ENCODE assay signal across 21 cellular contexts in the genomic region with DNA sequence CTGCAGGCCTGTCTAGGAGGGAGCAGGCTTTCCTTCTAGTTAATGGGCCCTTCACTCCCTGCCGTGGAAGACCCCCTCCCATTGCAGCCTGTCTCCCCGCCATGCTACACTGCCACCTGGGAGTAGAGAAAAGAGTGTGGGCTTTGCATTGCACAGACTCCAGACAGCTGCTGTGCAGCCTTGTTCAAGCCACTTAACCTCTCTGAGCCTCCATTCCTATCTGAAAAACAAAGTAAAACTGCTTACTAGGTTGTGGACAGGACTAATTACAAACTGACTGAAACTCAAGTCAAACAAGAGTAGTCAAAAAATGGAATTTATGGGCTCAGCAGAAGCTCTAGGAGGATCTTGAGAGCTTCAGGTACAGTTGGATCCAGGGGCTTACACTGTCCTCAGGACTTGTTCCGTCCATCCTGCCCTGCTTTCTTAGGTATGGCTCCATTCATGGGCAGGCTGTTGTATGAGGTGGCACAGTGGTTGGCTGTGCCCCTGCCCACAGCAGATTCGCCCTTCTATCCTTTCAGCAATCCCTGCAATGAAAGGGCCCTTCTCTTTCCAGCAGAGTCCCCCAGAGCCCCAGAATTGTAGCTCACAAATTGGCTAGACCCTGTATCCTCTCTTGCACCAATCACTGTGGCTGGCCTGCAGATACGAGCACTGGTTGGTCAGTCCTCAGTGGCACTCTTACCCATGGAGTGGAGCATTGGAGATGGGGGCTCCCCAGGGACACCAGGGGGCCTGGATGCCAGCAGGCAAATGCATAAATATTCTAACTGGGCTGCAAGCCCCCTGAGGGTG.
"Had no signal": no experiment of that assay in that cellular context is flagged by ENCODE, and none has a peak within 500 bp of the region (broad histone marks: within the 10 kb centered on the region; RNA-seq: fewer than 3 reads in every experiment).

No MANE protein-coding gene starts in this region.

- H3K9me3 ChIP-seq: colonic mucosa, gastrocnemius medialis, mucosa of descending colon, neutrophil, ovary, right atrium auricular region, suprapubic skin, thyroid gland, uterus had no signal

- H3K36me3 ChIP-seq: colonic mucosa, gastrocnemius medialis, neutrophil, ovary, right atrium auricular region, suprapubic skin, thyroid gland, uterus had no signal

- H3K4me2 ChIP-seq: smooth muscle cell had no signal

- H3K27me3 ChIP-seq: colonic mucosa, gastrocnemius medialis, neutrophil, ovary, right atrium auricular region, suprapubic skin, thyroid gland, uterus had no signal

- H3K4me1 ChIP-seq: colonic mucosa had no signal

- H3K4me3 ChIP-seq: colonic mucosa, gastrocnemius medialis, mucosa of descending colon, ovary, right atrium auricular region, smooth muscle cell, suprapubic skin, thyroid gland, uterus had no signal

- ATAC-seq: esophagus mucosa; gastrocnemius medialis; left lobe of liver; naive thymus-derived CD8-positive, alpha-beta T cell; stimulated activated effector memory CD8-positive, alpha-beta T cell treated with anti-CD3 and anti-CD28 coated beads, Interleukin-12 subunit alpha, Interleukin-12 subunit beta, amount 100 ng/mL, for 72 hours; stimulated activated naive CD8-positive, alpha-beta T cell treated with anti-CD3 and anti-CD28 coated beads, Interleukin-15, Interleukin-2, amounts not matched to agents 100 U/mL and 50 U/mL, for 24 hours had no signal

- H3K27ac ChIP-seq: colonic mucosa, gastrocnemius medialis, neutrophil, ovary, suprapubic skin, thyroid gland, uterus had no signal

- DNase-seq: colonic mucosa; effector CD8-positive, alpha-beta T cell; gastrocnemius medialis; glutamatergic neuron; islet precursor cell; mammary epithelial cell; ovary; stimulated activated CD4-positive, alpha-beta T cell treated with anti-CD3 and anti-CD28 coated beads, Interleukin-4, amount 100 ng/mL, for 1 hour; stimulated activated CD8-positive, alpha-beta memory T cell treated with anti-CD3 and anti-CD28 coated beads, Interleukin-4, amount 100 ng/mL, for 48 hours; stimulated activated naive CD8-positive, alpha-beta T cell treated with anti-CD3 and anti-CD28 coated beads, Interleukin-15, Interleukin-2, amounts not matched to agents 100 U/mL and 50 U/mL, for 24 hours; thyroid gland; uterus had no signal
